In genomic region chr12:19234171-19234704, GRCh38 we compare ENCODE assay signal across 10 cellular contexts.
DNase-seq lines count a peak whose midpoint lies in the region; ATAC-seq and TF ChIP-seq lines count a peak whose summit lies in the region.
"Had no signal": no experiment of that assay in that cellular context is flagged by ENCODE, and none has a peak within 500 bp of the region (broad histone marks: within the 10 kb centered on the region; RNA-seq: fewer than 3 reads in every experiment).

No MANE protein-coding gene starts in this region.

- no peak for TF ChIP-seq EP300 in transverse colon (IDR thresholded peaks at IDR 0.05; ENCODE audit: low read depth)

- TF ChIP-seq CTCF in brain microvascular endothelial cell (IDR thresholded peaks at IDR 0.05; ENCODE audit: low read depth, low read length, missing control alignments) (no peak), transverse colon (IDR thresholded peaks at IDR 0.05) (no peak), lower lobe of right lung (IDR thresholded peaks at IDR 0.05) (no peak)

- H3K4me1 ChIP-seq in transverse colon = peaks cover 0 to 20% (median 6%) of the 10 kb centered on the region in 4 donors
- peaks cover 6% of the 10 kb centered on the region for H3K4me1 ChIP-seq in lower lobe of right lung
- H3K4me1 ChIP-seq: thyroid gland had no signal

- TF ChIP-seq POLR2A in transverse colon (IDR thresholded peaks at IDR 0.05) = no peak

- peaks cover 0 to 3% of the 10 kb centered on the region in 2 donors for H3K4me1 Mint-ChIP-seq in immature natural killer cell

- peak overlapping the region; percentile 82 for H3K27ac ChIP-seq in brain microvascular endothelial cell
- peak overlapping the region; percentile 49 for H3K27ac ChIP-seq in layer of hippocampus (ENCODE audit: low read depth, low read length)
- H3K27ac ChIP-seq in transverse colon = peak overlapping the region in 3 of 4 donors; percentile 22 to 49 (median 43)
- no peak overlapping the region for H3K27ac ChIP-seq in lower lobe of right lung

- ATAC-seq in lower lobe of right lung = no peak

- no peaks in the 10 kb centered on the region for H3K9me3 Mint-ChIP-seq in immature natural killer cell

- intact Hi-C loops in transverse colon (cut with DNase I; ENCODE audit: low total_unique reads) (no loop called here), lower lobe of right lung (cut with DNase I) (no loop called here)

- H3K27me3 ChIP-seq in brain microvascular endothelial cell (replicated peaks) (no peaks in the 10 kb centered on the region), layer of hippocampus (ENCODE audit: control insufficient read depth, insufficient read depth, low read length) (no peaks in the 10 kb centered on the region), transverse colon (no peaks in the 10 kb centered on the region), lower lobe of right lung (ENCODE audit: low read depth) (no peaks in the 10 kb centered on the region)
- H3K27me3 ChIP-seq: thyroid gland had no signal

- H3K4me3 ChIP-seq in brain microvascular endothelial cell (ENCODE audit: low read depth, low read length) (no peak overlapping the region), transverse colon (no peak overlapping the region), lower lobe of right lung (no peak overlapping the region)
- H3K4me3 ChIP-seq: thyroid gland had no signal

- H3K27me3 Mint-ChIP-seq in immature natural killer cell (ENCODE audit: low read depth in 3 of 3) = peaks cover 0 to 1% (median 0%) of the 10 kb centered on the region in 3 donors

- no peaks in the 10 kb centered on the region for H3K9me3 ChIP-seq in transverse colon
- peaks cover 4% of the 10 kb centered on the region for H3K9me3 ChIP-seq in lower lobe of right lung
- H3K9me3 ChIP-seq: thyroid gland had no signal

- no peak overlapping the region for H3K27ac Mint-ChIP-seq in immature natural killer cell

- H3K4me3 Mint-ChIP-seq in immature natural killer cell = no peak overlapping the region

- in situ Hi-C loops in brain microvascular endothelial cell (cut with HindIII; ENCODE audit: low pct_ligation_motif_present, low sequenced_read_pairs) (no loop called here), transverse colon (cut with MboI; ENCODE audit: low pct_ligation_motif_present in 1 of 4, low pct_unique_long_range_greater_than_20kb in 1 of 4, low sequenced_read_pairs in 3 of 4) (no loop called here), G401 (cut with HindIII; ENCODE audit: low sequenced_read_pairs) (no loop called here)

- 26 to 30% methylated on average over 2 to 3 of the region's 3 CpGs for WGBS in transverse colon (ENCODE audit: low coverage in 1 of 2), 2 donors

- DNase-seq in NCI-H82 (lab: John Stamatoyannopoulos, UW) = peak; percentile 39
- DNase-seq in NCI-H82 treated with DMSO at 0.1 percent for 48 hours (lab: John Stamatoyannopoulos, UW; ENCODE audit: unreplicated experiment) = no peak
- no peak for DNase-seq in brain microvascular endothelial cell
- DNase-seq in transverse colon = no peak
- no peak for DNase-seq in lower lobe of right lung
- no peak for DNase-seq in immature natural killer cell
- no peak for DNase-seq in G401 (ENCODE audit: low spot score)
- DNase-seq: activated CD4-positive, alpha-beta T cell treated with anti-CD3 and anti-CD28 coated beads for 4 hours; thyroid gland had no signal

- peaks cover 0 to 3% (median 0%) of the 10 kb centered on the region in 3 donors for H3K36me3 Mint-ChIP-seq in immature natural killer cell

- no peaks in the 10 kb centered on the region for H3K36me3 ChIP-seq in brain microvascular endothelial cell (replicated peaks)
- no peaks in the 10 kb centered on the region for H3K36me3 ChIP-seq in transverse colon
- H3K36me3 ChIP-seq in lower lobe of right lung = no peaks in the 10 kb centered on the region
- H3K36me3 ChIP-seq: thyroid gland had no signal
